In the genomic region with DNA sequence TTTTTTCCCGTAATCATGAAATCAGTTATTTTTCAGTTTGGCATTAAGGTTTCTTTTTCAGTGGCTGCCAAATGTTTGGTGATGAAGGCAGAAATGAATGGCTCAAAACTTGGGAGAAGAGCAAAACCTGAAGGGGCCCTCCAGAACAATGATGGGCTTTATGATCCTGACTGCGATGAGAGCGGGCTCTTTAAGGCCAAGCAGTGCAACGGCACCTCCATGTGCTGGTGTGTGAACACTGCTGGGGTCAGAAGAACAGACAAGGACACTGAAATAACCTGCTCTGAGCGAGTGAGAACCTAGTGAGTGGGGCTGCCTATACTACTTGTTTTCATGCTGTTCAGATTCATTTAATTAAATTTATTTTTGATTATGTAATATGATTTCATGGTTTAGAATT, we compare ENCODE assay signal across 13 cellular contexts. TPM values are rescaled to one million over a fixed set of nuclear protein-coding genes. Genes with fewer than 3 reads are reported as not detected.
DNase-seq lines count a peak whose midpoint lies in the region; ATAC-seq, FAIRE-seq and TF ChIP-seq lines count a peak whose summit lies in the region.
"Had no signal": no experiment of that assay in that cellular context is flagged by ENCODE, and none has a peak within 500 bp of the region (broad histone marks: within the 10 kb centered on the region; RNA-seq: fewer than 3 reads in every experiment).

No MANE protein-coding gene starts in this region.

- H3K4me1 ChIP-seq in PC-3 (ENCODE audit: insufficient read depth, low read length) (peaks cover 14% of the 10 kb centered on the region), small intestine (ENCODE audit: control insufficient read depth in 2 of 2, insufficient read depth in 1 of 2, low read depth in 1 of 2, low read length in 1 of 2) (no peaks in the 10 kb centered on the region)

- CTCF ChIA-PET in PC-3 (lab: Charles Lee) = interaction anchor here (1.5 kb wide), 1 partner anchor 38 kb away, joined by 12 read pairs; no protein-coding TSS in a partner anchor

- WGBS in small intestine, 3 donors = 11 to 53% (median 33%) methylated on average over 5 of the region's 5 CpGs

- peak; percentile 42 for TF ChIP-seq CTCF in PC-3 (conservative IDR thresholded peaks at IDR 0.05; ENCODE audit: low read depth, low read length)

- H3K4me2 ChIP-seq in PC-3 (ENCODE audit: low read length) = no peak overlapping the region

- H3K27me3 ChIP-seq in PC-3 (ENCODE audit: low read length) = no peaks in the 10 kb centered on the region
- peaks cover 0 to 4% of the 10 kb centered on the region in 2 donors for H3K27me3 ChIP-seq in small intestine (ENCODE audit: control insufficient read depth in 2 of 2, insufficient read depth in 2 of 2, low read length in 2 of 2)

- no peak overlapping the region for H3K27ac ChIP-seq in PC-3 (ENCODE audit: low read length)
- H3K27ac ChIP-seq in small intestine (ENCODE audit: low read depth in 1 of 2, low read length in 1 of 2) = no peak overlapping the region
- H3K27ac ChIP-seq: upper lobe of right lung had no signal

- peaks cover 16% of the 10 kb centered on the region for H4K20me1 ChIP-seq in PC-3 (ENCODE audit: low read length)

- H3K9ac ChIP-seq in PC-3 (ENCODE audit: low read length) = no peak overlapping the region

- no peaks in the 10 kb centered on the region for H3K9me3 ChIP-seq in PC-3 (ENCODE audit: low read length)
- no peaks in the 10 kb centered on the region for H3K9me3 ChIP-seq in small intestine (ENCODE audit: control insufficient read depth, low read depth)
- H3K9me3 ChIP-seq: upper lobe of right lung had no signal

- peaks cover 72% of the 10 kb centered on the region for H3K79me2 ChIP-seq in PC-3 (ENCODE audit: low read length)

- FAIRE-seq in small intestine (lab: Jason Lieb, UNC) = no peak

- no peak for ATAC-seq in PC-3
- ATAC-seq: naive thymus-derived CD4-positive, alpha-beta T cell; upper lobe of right lung had no signal

- POLR2A ChIA-PET in PC-3 (lab: Charles Lee; ENCODE audit: unreplicated experiment) = no interaction called here

- no peaks in the 10 kb centered on the region for H3K9me2 ChIP-seq in PC-3 (replicated peaks; ENCODE audit: low read length)

- H3F3A ChIP-seq in PC-3 (ENCODE audit: low read length, unreplicated experiment) = no peaks in the 10 kb centered on the region

- H3K4me3 ChIP-seq in PC-3 (ENCODE audit: low read length) (no peak overlapping the region), small intestine (ENCODE audit: low read depth in 1 of 2, low read length in 2 of 2) (peak overlapping the region in 1 of 2 donors; percentile 33)
- H3K4me3 ChIP-seq: upper lobe of right lung had no signal

- peaks cover 35% of the 10 kb centered on the region for H3K36me3 ChIP-seq in PC-3 (ENCODE audit: low read depth, low read length)
- peaks cover 0 to 10% of the 10 kb centered on the region in 2 donors for H3K36me3 ChIP-seq in small intestine (ENCODE audit: control insufficient read depth in 2 of 2, insufficient read depth in 2 of 2, low read length in 2 of 2)
- H3K36me3 ChIP-seq: upper lobe of right lung had no signal

- peak; percentile 39 for DNase-seq in NCI-H146 (lab: John Stamatoyannopoulos, UW)
- no peak for DNase-seq in NCI-H146 treated with DMSO at 0.1 percent for 48 hours (lab: John Stamatoyannopoulos, UW; ENCODE audit: unreplicated experiment)
- peak; percentile 18 for DNase-seq in PC-3
- DNase-seq in globus pallidus (ENCODE audit: low spot score) = peak; percentile 74
- DNase-seq in small intestine = peak; percentile 71
- no peak for DNase-seq in SKM-1 (lab: John Stamatoyannopoulos, UW; ENCODE audit: unreplicated experiment)
- no peak for DNase-seq in NCI-H187 (lab: John Stamatoyannopoulos, UW)
- DNase-seq in A172 (ENCODE audit: low spot score) = no peak
- DNase-seq: foreskin fibroblast; naive thymus-derived CD4-positive, alpha-beta T cell; stimulated activated CD4-positive, alpha-beta T cell treated with anti-CD3 and anti-CD28 coated beads, Interleukin-4, amount 100 ng/mL, for 1 hour; T-helper 1 cell; upper lobe of right lung had no signal

- no TSS peak for BruUV-seq in PC-3 (replicated peaks; lab: Mats Ljungman, UMichigan)

- intact Hi-C loops in PC-3 (cut with micrococcal nuclease) = loop anchor here (1.0 kb wide), 1 partner anchor 38 kb away; no protein-coding TSS in a partner anchor

- H2AFZ ChIP-seq in PC-3 (ENCODE audit: low read length) = no peak overlapping the region

RNA-seq across cellular contexts. Expression of a gene that starts 4.6 kb away (rescaled TPM):
- total RNA-seq in PC-3 (2014; rRNA removed) = 223 and 235 TPM in 2 replicates
- 100 to 1,000 TPM; 580 to 727 (median 671) TPM for polyA plus RNA-seq in small intestine
- 0.77 and 1.5 TPM in 2 replicates for total RNA-seq in A172 (2014; rRNA removed; shearing (Covaris generic))
- total RNA-seq: naive thymus-derived CD4-positive, alpha-beta T cell had no signal
- polyA plus RNA-seq: naive thymus-derived CD4-positive, alpha-beta T cell had no signal

RNA-seq across cellular contexts. Expression of a gene that starts 29.2 kb away (rescaled TPM):
- total RNA-seq in PC-3 (2014; rRNA removed) = 69.2 and 70.7 TPM in 2 replicates
- polyA plus RNA-seq in small intestine = 10 to 100 TPM in 1 of 3 donors, 1 to 10 TPM in 2; 4.0 to 15.7 (median 4.9) TPM
- 114 and 115 TPM in 2 replicates for total RNA-seq in A172 (2014; rRNA removed; shearing (Covaris generic))

Comparison
In these comparisons a context has a peak if more than half of its experiments do, and no peak if none do; other contexts are left out.
1. DNase-seq: peak in NCI-H146 (single experiment), PC-3 (single experiment), globus pallidus (single experiment) and small intestine (single experiment); none in NCI-H146 treated with DMSO at 0.1 percent for 48 hours (single experiment), SKM-1 (single experiment), NCI-H187 (0 of 2) and A172 (single experiment).
2. RNA of a gene that starts 4.6 kb away (total RNA-seq): 223 to 235 TPM in PC-3; 0.77 to 1.5 TPM in A172; every median in the first group is over 10 times any median in the second.